ENCODE assay signal across 16 cellular contexts in genomic region chrX:15606064-15606590, GRCh38. TPM values are rescaled to one million over a fixed set of nuclear protein-coding genes. Genes with fewer than 3 reads are reported as not detected.
"Had no signal": no experiment of that assay in that cellular context is flagged by ENCODE, and none has a peak within 500 bp of the region (broad histone marks: within the 10 kb centered on the region; RNA-seq: fewer than 3 reads in every experiment).

No MANE protein-coding gene starts in this region.

- H3K27me3 ChIP-seq: testis, upper lobe of right lung had no signal

- H3K4me3 ChIP-seq: testis, upper lobe of right lung had no signal

- H3K9me3 ChIP-seq: testis, upper lobe of right lung had no signal

- H3K9ac ChIP-seq: parathyroid adenoma had no signal

- H3K27ac ChIP-seq: parathyroid adenoma, testis, upper lobe of right lung had no signal

- H3K79me2 ChIP-seq: parathyroid adenoma had no signal

- H3K36me3 ChIP-seq: upper lobe of right lung had no signal

- H2AFZ ChIP-seq: parathyroid adenoma had no signal

- FAIRE-seq: colon, islet of Langerhans had no signal

- H3K4me1 ChIP-seq: parathyroid adenoma, testis, upper lobe of right lung had no signal

- DNase-seq: activated CD4-positive, alpha-beta memory T cell treated with anti-CD3 and anti-CD28 coated beads, Interleukin-2, amount 10 ng/mL, durations not matched to agents 7 days and 5 days; activated CD4-positive, alpha-beta T cell treated with anti-CD3 and anti-CD28 coated beads for 4 hours; activated effector memory CD4-positive, alpha-beta T cell treated with Interleukin-2 at 50 U/mL for 16 hours; activated T-cell treated with anti-CD3 and anti-CD28 coated beads, Interleukin-2, amount 50 U/mL, for 24 hours; caudate nucleus; foreskin fibroblast; glutamatergic neuron; naive thymus-derived CD8-positive, alpha-beta T cell; testis; upper lobe of right lung had no signal

RNA-seq across cellular contexts. Expression of gene ACE2, which starts 5.4 kb away (rescaled TPM):
- total RNA-seq: activated CD4-positive, alpha-beta memory T cell treated with anti-CD3 and anti-CD28 coated beads, Interleukin-2, amount 10 ng/mL, durations not matched to agents 7 days and 5 days; naive thymus-derived CD8-positive, alpha-beta T cell; skeletal muscle tissue; T-helper 1 cell treated with Interleukin-12 subunit alpha and Interleukin-12 subunit beta and Interleukin-4 antibody, amounts not matched to agents 30 ng/mL and 1 ng/mL, for 36 hours; WTC11 had no signal

RNA-seq across cellular contexts. Expression of gene CLTRN, which starts 58.5 kb away (rescaled TPM):
- total RNA-seq: skeletal muscle tissue; T-helper 1 cell treated with Interleukin-12 subunit alpha and Interleukin-12 subunit beta and Interleukin-4 antibody, amounts not matched to agents 30 ng/mL and 1 ng/mL, for 36 hours had no signal
